1 cellular context compared by ENCODE assay signal in genomic region chr4:186725422-186726149, GRCh38.
TF ChIP-seq lines count a peak whose summit lies in the region.

No MANE protein-coding gene starts in this region.

TF ChIP-seq in SK-N-SH treated with all-trans-retinoic acid at 6 μM for 48 hours, 23 proteins besides CTCF, POLR2A, EP300 and RAD21 (continued from another document):
- TF ChIP-seq, protein P1, sequence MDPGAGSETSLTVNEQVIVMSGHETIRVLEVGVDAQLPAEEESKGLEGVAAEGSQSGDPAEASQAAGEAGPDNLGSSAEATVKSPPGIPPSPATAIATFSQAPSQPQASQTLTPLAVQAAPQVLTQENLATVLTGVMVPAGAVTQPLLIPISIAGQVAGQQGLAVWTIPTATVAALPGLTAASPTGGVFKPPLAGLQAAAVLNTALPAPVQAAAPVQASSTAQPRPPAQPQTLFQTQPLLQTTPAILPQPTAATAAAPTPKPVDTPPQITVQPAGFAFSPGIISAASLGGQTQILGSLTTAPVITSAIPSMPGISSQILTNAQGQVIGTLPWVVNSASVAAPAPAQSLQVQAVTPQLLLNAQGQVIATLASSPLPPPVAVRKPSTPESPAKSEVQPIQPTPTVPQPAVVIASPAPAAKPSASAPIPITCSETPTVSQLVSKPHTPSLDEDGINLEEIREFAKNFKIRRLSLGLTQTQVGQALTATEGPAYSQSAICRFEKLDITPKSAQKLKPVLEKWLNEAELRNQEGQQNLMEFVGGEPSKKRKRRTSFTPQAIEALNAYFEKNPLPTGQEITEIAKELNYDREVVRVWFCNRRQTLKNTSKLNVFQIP (CRISPR knock-in tag; IDR thresholded peaks at IDR 0.05; ENCODE audit: borderline replicate concordance, low read depth): no peak
- no peak for TF ChIP-seq OSR1 (CRISPR knock-in tag; IDR thresholded peaks at IDR 0.05)
